Comparison of ENCODE assay signal across 9 cellular contexts in genomic region chr15:70196314-70197291, GRCh38.
A peak's percentile ranks its signal among the peaks of the same experiment; 100 is the strongest.
DNase-seq lines count a peak whose midpoint lies in the region; ATAC-seq lines count a peak whose summit lies in the region.
"Had no signal": no experiment of that assay in that cellular context is flagged by ENCODE, and none has a peak within 500 bp of the region (broad histone marks: within the 10 kb centered on the region; RNA-seq: fewer than 3 reads in every experiment).

No MANE protein-coding gene starts in this region.

- H3K4me1 ChIP-seq in Karpas-422 (ENCODE audit: low read length) = peaks cover 64% of the 10 kb centered on the region
- H3K4me1 ChIP-seq in ectodermal cell (ENCODE audit: control insufficient read depth, insufficient read depth, low read length) = peaks cover 28% of the 10 kb centered on the region
- no peaks in the 10 kb centered on the region for H3K4me1 ChIP-seq in CD8-positive, alpha-beta memory T cell (ENCODE audit: insufficient read depth, low read length)

- POLR2A ChIA-PET in CD8-positive, alpha-beta memory T cell (lab: Charles Lee) = no interaction called here

- peak overlapping the region; percentile 98 for H3K4me2 ChIP-seq in Karpas-422 (ENCODE audit: low read depth, low read length, poor library complexity, severe bottlenecking)

- no peaks in the 10 kb centered on the region for H3K27me3 ChIP-seq in Karpas-422 (ENCODE audit: low read length)
- H3K27me3 ChIP-seq in ectodermal cell (ENCODE audit: control insufficient read depth, insufficient read depth, low read length, poor library complexity, severe bottlenecking) = no peaks in the 10 kb centered on the region
- H3K27me3 ChIP-seq in CD8-positive, alpha-beta memory T cell (ENCODE audit: insufficient read depth, low read length, poor library complexity, severe bottlenecking) = no peaks in the 10 kb centered on the region
- H3K27me3 ChIP-seq: adrenal gland had no signal

- H3K4me1 Mint-ChIP-seq in CD8-positive, alpha-beta memory T cell = peaks cover 1 to 7% (median 7%) of the 10 kb centered on the region in 3 donors

- no peak overlapping the region for H3K4me3 Mint-ChIP-seq in CD8-positive, alpha-beta memory T cell

- peaks cover 0 to 5% (median 0%) of the 10 kb centered on the region in 3 donors for H3K36me3 Mint-ChIP-seq in CD8-positive, alpha-beta memory T cell

- CTCF ChIA-PET in CD8-positive, alpha-beta memory T cell (lab: Charles Lee) = no interaction called here

- H3K27ac Mint-ChIP-seq in CD8-positive, alpha-beta memory T cell = peak overlapping the region in 4 of 8 donors; percentile 23 to 75 (median 51)

- WGBS in ectodermal cell, 2 experiments = 24 to 25% methylated on average over 21 of the region's 21 CpGs

- 0 out of 2 replicates have a peak, but pooled peaks cover 7% of the 10 kb centered on the region for H4K20me1 ChIP-seq in Karpas-422 (ENCODE audit: insufficient read depth, low read depth, low read length)

- no peaks in the 10 kb centered on the region for H3K9me2 ChIP-seq in Karpas-422 (replicated peaks; ENCODE audit: insufficient read depth, low read length)

- peak overlapping the region; percentile 56 for H3K9ac ChIP-seq in Karpas-422 (ENCODE audit: low read length)

- no peaks in the 10 kb centered on the region for H3K36me3 ChIP-seq in Karpas-422 (ENCODE audit: insufficient read depth, low read length)
- H3K36me3 ChIP-seq in ectodermal cell (ENCODE audit: control insufficient read depth, insufficient read depth, low read length) = no peaks in the 10 kb centered on the region
- H3K36me3 ChIP-seq in CD8-positive, alpha-beta memory T cell (ENCODE audit: insufficient read depth, low read length) = no peaks in the 10 kb centered on the region
- H3K36me3 ChIP-seq: adrenal gland had no signal

- H3K9me3 Mint-ChIP-seq in CD8-positive, alpha-beta memory T cell = peaks cover 0 to 4% (median 3%) of the 10 kb centered on the region in 5 donors

- DNase-seq in GM04504 (ENCODE audit: low read depth) (peak; percentile 83), Karpas-422 (peak; percentile 96), SW480 (ENCODE audit: low spot score) (peak; percentile 94), non-pigmented ciliary epithelial cell (ENCODE audit: low read depth) (peak; percentile 91)
- no peak for DNase-seq in CD8-positive, alpha-beta memory T cell

- H3K27ac ChIP-seq in Karpas-422 (ENCODE audit: low read length) = peak overlapping the region; percentile 100
- peak overlapping the region; percentile 65 for H3K27ac ChIP-seq in ectodermal cell (ENCODE audit: insufficient read depth, low read depth, low read length, poor library complexity, severe bottlenecking)
- no peak overlapping the region for H3K27ac ChIP-seq in CD8-positive, alpha-beta memory T cell (ENCODE audit: low read depth, low read length)

- peaks cover 4 to 10% of the 10 kb centered on the region in 2 donors for H3K27me3 Mint-ChIP-seq in CD8-positive, alpha-beta memory T cell

- no peaks in the 10 kb centered on the region for H3K9me3 ChIP-seq in Karpas-422 (ENCODE audit: low read length)
- H3K9me3 ChIP-seq in ectodermal cell (ENCODE audit: control insufficient read depth, low read length) = no peaks in the 10 kb centered on the region
- no peaks in the 10 kb centered on the region for H3K9me3 ChIP-seq in CD8-positive, alpha-beta memory T cell (ENCODE audit: low read length)
- H3K9me3 ChIP-seq: adrenal gland had no signal

- ATAC-seq in GM21825 (IDR thresholded peaks at IDR 0.05; ENCODE audit: unreplicated experiment) = peak; percentile 66
- ATAC-seq in HG02610 (IDR thresholded peaks at IDR 0.05; ENCODE audit: unreplicated experiment) = no peak

- H2AFZ ChIP-seq in Karpas-422 (ENCODE audit: low read length) = no peak overlapping the region

- H3K79me2 ChIP-seq in Karpas-422 (ENCODE audit: low read length) = no peaks in the 10 kb centered on the region

- peak overlapping the region; percentile 66 for H3K4me3 ChIP-seq in Karpas-422 (ENCODE audit: low read length)
- H3K4me3 ChIP-seq in ectodermal cell (ENCODE audit: insufficient read depth, low read depth, low read length) = no peak overlapping the region
- H3K4me3 ChIP-seq in CD8-positive, alpha-beta memory T cell (ENCODE audit: low read length) = no peak overlapping the region
- H3K4me3 ChIP-seq: adrenal gland had no signal

Comparison
In these comparisons a context has a peak if more than half of its experiments do, and no peak if none do; other contexts are left out.
1. DNase-seq: peak in GM04504 (single experiment), Karpas-422 (single experiment), SW480 (single experiment) and non-pigmented ciliary epithelial cell (single experiment); none in CD8-positive, alpha-beta memory T cell (0 of 5).